ENCODE assay signal across 1 cellular context in the genomic region with DNA sequence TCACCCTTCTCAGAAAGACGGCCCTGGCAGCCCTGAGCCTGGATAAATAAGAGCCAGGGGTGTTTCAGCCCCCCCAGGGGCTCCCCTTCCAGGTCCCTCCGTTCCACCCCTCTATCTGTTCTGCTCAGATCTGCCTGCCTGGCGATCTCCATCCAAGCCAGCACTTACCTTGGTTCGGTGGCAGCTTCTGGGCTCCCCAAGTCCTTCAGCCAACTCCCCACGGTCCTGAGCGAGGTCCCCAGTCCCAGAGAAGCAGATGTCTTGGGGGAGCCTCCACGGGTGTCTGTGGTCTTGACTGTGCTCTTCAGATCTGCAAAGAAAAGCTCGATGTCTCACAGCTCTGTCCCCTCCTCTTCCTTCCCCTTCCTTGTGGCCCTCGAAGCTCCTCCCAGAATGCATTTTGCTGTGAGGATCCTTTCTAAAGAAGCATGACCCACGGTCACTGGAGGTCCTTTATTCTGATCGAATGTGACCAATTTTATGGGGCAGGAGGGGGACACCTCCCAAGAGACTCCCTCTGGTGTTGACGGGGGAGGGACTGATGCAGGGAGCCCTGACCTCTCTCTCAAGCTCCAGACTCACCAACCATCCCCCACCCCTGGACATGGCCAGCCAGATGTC.
TF ChIP-seq lines count a peak whose summit lies in the region.

A gene with protein sequence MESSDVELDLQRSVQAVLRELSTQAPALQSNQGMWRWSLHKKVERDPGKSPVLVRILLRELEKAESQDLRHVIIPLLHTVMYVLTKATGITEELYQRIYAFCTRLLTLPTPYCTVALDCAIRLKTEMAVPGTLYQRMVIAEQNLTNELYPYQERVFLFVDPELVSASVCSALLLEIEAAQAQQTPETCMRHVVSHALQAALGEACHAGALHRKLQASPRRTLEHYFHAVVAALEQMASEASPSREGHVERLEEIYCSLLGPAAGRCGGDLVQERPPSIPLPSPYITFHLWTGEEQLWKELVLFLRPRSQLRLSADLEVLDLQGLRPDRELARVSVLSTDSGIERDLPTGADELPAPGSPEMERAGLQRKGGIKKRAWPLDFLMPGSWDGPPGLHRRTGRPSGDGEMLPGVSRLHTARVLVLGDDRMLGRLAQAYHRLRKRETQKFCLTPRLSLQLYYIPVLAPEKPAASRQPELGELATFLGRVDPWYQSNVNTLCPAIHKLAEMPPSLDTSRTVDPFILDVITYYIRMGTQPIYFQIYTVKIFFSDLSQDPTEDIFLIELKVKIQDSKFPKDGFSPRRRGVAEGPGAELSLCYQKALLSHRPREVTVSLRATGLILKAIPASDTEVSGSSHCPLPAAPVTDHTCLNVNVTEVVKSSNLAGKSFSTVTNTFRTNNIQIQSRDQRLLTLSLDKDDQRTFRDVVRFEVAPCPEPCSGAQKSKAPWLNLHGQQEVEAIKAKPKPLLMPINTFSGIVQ (minus strand): TSS at position 314 of the 621 bp plus-strand sequence. CDS start 17,880 bp downstream, outside the sequence.

TF ChIP-seq in GM12878, 131 proteins besides CTCF, POLR2A, EP300 and RAD21 (continued from another document and continues in another):
- TF ChIP-seq, protein P1, sequence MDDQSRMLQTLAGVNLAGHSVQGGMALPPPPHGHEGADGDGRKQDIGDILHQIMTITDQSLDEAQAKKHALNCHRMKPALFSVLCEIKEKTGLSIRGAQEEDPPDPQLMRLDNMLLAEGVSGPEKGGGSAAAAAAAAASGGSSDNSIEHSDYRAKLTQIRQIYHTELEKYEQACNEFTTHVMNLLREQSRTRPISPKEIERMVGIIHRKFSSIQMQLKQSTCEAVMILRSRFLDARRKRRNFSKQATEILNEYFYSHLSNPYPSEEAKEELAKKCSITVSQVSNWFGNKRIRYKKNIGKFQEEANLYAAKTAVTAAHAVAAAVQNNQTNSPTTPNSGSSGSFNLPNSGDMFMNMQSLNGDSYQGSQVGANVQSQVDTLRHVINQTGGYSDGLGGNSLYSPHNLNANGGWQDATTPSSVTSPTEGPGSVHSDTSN (IDR thresholded peaks at IDR 0.05; ENCODE audit: insufficient replicate concordance, low read depth, low read length), result no peak
- TF ChIP-seq TBL1XR1 (IDR thresholded peaks at IDR 0.05; ENCODE audit: low read depth, low read length), result no peak
- no peak for TF ChIP-seq ETV6 (conservative IDR thresholded peaks at IDR 0.05 in 1 of 2, IDR thresholded peaks at IDR 0.05 in 1 of 2; ENCODE audit: borderline replicate concordance in 1 of 2, low read depth in 1 of 2)
- TF ChIP-seq YBX1 (IDR thresholded peaks at IDR 0.05), result no peak
- no peak for TF ChIP-seq NFIC (IDR thresholded peaks at IDR 0.05; ENCODE audit: low read depth, low read length)
- TF ChIP-seq, protein P2, sequence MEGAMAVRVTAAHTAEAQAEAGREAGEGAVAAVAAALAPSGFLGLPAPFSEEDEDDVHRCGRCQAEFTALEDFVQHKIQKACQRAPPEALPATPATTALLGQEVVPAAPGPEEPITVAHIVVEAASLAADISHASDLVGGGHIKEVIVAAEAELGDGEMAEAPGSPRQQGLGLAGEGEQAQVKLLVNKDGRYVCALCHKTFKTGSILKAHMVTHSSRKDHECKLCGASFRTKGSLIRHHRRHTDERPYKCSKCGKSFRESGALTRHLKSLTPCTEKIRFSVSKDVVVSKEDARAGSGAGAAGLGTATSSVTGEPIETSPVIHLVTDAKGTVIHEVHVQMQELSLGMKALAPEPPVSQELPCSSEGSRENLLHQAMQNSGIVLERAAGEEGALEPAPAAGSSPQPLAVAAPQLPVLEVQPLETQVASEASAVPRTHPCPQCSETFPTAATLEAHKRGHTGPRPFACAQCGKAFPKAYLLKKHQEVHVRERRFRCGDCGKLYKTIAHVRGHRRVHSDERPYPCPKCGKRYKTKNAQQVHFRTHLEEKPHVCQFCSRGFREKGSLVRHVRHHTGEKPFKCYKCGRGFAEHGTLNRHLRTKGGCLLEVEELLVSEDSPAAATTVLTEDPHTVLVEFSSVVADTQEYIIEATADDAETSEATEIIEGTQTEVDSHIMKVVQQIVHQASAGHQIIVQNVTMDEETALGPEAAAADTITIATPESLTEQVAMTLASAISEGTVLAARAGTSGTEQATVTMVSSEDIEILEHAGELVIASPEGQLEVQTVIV (IDR thresholded peaks at IDR 0.05; ENCODE audit: borderline replicate concordance, partially characterized antibody), result no peak
- TF ChIP-seq, protein P3, sequence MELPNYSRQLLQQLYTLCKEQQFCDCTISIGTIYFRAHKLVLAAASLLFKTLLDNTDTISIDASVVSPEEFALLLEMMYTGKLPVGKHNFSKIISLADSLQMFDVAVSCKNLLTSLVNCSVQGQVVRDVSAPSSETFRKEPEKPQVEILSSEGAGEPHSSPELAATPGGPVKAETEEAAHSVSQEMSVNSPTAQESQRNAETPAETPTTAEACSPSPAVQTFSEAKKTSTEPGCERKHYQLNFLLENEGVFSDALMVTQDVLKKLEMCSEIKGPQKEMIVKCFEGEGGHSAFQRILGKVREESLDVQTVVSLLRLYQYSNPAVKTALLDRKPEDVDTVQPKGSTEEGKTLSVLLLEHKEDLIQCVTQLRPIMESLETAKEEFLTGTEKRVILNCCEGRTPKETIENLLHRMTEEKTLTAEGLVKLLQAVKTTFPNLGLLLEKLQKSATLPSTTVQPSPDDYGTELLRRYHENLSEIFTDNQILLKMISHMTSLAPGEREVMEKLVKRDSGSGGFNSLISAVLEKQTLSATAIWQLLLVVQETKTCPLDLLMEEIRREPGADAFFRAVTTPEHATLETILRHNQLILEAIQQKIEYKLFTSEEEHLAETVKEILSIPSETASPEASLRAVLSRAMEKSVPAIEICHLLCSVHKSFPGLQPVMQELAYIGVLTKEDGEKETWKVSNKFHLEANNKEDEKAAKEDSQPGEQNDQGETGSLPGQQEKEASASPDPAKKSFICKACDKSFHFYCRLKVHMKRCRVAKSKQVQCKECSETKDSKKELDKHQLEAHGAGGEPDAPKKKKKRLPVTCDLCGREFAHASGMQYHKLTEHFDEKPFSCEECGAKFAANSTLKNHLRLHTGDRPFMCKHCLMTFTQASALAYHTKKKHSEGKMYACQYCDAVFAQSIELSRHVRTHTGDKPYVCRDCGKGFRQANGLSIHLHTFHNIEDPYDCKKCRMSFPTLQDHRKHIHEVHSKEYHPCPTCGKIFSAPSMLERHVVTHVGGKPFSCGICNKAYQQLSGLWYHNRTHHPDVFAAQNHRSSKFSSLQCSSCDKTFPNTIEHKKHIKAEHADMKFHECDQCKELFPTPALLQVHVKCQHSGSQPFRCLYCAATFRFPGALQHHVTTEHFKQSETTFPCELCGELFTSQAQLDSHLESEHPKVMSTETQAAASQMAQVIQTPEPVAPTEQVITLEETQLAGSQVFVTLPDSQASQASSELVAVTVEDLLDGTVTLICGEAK (IDR thresholded peaks at IDR 0.05; ENCODE audit: borderline replicate concordance), result no peak
- TF ChIP-seq JUND (IDR thresholded peaks at IDR 0.05; ENCODE audit: low read depth, low read length), result no peak
- TF ChIP-seq ZNF274 (IDR thresholded peaks at IDR 0.05; ENCODE audit: insufficient read depth, insufficient read length), result no peak
- no peak for TF ChIP-seq ZNF384 (IDR thresholded peaks at IDR 0.05; ENCODE audit: borderline replicate concordance, low read depth, low read length)
- TF ChIP-seq, protein P4, sequence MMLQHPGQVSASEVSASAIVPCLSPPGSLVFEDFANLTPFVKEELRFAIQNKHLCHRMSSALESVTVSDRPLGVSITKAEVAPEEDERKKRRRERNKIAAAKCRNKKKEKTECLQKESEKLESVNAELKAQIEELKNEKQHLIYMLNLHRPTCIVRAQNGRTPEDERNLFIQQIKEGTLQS (IDR thresholded peaks at IDR 0.05; ENCODE audit: borderline replicate concordance, extremely low read depth, low read depth, low read length), result no peak
- TF ChIP-seq IKZF2 (IDR thresholded peaks at IDR 0.05), result no peak
- no peak for TF ChIP-seq CBX3 (IDR thresholded peaks at IDR 0.05; ENCODE audit: borderline replicate concordance, low read depth)
- no peak for TF ChIP-seq NR2C1 (IDR thresholded peaks at IDR 0.05)
- TF ChIP-seq, protein P5, sequence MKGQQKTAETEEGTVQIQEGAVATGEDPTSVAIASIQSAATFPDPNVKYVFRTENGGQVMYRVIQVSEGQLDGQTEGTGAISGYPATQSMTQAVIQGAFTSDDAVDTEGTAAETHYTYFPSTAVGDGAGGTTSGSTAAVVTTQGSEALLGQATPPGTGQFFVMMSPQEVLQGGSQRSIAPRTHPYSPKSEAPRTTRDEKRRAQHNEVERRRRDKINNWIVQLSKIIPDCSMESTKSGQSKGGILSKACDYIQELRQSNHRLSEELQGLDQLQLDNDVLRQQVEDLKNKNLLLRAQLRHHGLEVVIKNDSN (IDR thresholded peaks at IDR 0.05; ENCODE audit: borderline replicate concordance, extremely low read length, insufficient read depth, low read depth, low read length), result no peak
- no peak for TF ChIP-seq GABPA (IDR thresholded peaks at IDR 0.05; ENCODE audit: low read depth)
- TF ChIP-seq SUPT20H (IDR thresholded peaks at IDR 0.05; ENCODE audit: borderline replicate concordance, control insufficient read depth, low read depth, low read length), result no peak
- TF ChIP-seq, protein P6, sequence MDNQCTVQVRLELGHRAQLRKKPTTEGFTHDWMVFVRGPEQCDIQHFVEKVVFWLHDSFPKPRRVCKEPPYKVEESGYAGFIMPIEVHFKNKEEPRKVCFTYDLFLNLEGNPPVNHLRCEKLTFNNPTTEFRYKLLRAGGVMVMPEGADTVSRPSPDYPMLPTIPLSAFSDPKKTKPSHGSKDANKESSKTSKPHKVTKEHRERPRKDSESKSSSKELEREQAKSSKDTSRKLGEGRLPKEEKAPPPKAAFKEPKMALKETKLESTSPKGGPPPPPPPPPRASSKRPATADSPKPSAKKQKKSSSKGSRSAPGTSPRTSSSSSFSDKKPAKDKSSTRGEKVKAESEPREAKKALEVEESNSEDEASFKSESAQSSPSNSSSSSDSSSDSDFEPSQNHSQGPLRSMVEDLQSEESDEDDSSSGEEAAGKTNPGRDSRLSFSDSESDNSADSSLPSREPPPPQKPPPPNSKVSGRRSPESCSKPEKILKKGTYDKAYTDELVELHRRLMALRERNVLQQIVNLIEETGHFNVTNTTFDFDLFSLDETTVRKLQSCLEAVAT (IDR thresholded peaks at IDR 0.05), result 0 out of 2 replicates have a peak, but pooled peaks have one; percentile 51
- no peak for TF ChIP-seq FOXK2 (IDR thresholded peaks at IDR 0.05)
- TF ChIP-seq PAX8 (IDR thresholded peaks at IDR 0.05), result no peak
- peak; percentile 35; the same call in 1 of the 2 replicates for TF ChIP-seq CREB1 (IDR thresholded peaks at IDR 0.05; ENCODE audit: low read depth)
- no peak for TF ChIP-seq GATAD2B (conservative IDR thresholded peaks at IDR 0.05; ENCODE audit: low read depth)
- TF ChIP-seq CBX5 (IDR thresholded peaks at IDR 0.05; ENCODE audit: low read depth), result no peak
- no peak for TF ChIP-seq ZNF622 (IDR thresholded peaks at IDR 0.05)
- no peak; the same call in 1 of the 2 replicates for TF ChIP-seq HCFC1 (IDR thresholded peaks at IDR 0.05; ENCODE audit: low read length)
- TF ChIP-seq, protein P7, sequence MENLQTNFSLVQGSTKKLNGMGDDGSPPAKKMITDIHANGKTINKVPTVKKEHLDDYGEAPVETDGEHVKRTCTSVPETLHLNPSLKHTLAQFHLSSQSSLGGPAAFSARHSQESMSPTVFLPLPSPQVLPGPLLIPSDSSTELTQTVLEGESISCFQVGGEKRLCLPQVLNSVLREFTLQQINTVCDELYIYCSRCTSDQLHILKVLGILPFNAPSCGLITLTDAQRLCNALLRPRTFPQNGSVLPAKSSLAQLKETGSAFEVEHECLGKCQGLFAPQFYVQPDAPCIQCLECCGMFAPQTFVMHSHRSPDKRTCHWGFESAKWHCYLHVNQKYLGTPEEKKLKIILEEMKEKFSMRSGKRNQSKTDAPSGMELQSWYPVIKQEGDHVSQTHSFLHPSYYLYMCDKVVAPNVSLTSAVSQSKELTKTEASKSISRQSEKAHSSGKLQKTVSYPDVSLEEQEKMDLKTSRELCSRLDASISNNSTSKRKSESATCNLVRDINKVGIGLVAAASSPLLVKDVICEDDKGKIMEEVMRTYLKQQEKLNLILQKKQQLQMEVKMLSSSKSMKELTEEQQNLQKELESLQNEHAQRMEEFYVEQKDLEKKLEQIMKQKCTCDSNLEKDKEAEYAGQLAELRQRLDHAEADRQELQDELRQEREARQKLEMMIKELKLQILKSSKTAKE (IDR thresholded peaks at IDR 0.05; ENCODE audit: low read depth, poor library complexity, severe bottlenecking), result peak; percentile 36
- TF ChIP-seq, protein P8, sequence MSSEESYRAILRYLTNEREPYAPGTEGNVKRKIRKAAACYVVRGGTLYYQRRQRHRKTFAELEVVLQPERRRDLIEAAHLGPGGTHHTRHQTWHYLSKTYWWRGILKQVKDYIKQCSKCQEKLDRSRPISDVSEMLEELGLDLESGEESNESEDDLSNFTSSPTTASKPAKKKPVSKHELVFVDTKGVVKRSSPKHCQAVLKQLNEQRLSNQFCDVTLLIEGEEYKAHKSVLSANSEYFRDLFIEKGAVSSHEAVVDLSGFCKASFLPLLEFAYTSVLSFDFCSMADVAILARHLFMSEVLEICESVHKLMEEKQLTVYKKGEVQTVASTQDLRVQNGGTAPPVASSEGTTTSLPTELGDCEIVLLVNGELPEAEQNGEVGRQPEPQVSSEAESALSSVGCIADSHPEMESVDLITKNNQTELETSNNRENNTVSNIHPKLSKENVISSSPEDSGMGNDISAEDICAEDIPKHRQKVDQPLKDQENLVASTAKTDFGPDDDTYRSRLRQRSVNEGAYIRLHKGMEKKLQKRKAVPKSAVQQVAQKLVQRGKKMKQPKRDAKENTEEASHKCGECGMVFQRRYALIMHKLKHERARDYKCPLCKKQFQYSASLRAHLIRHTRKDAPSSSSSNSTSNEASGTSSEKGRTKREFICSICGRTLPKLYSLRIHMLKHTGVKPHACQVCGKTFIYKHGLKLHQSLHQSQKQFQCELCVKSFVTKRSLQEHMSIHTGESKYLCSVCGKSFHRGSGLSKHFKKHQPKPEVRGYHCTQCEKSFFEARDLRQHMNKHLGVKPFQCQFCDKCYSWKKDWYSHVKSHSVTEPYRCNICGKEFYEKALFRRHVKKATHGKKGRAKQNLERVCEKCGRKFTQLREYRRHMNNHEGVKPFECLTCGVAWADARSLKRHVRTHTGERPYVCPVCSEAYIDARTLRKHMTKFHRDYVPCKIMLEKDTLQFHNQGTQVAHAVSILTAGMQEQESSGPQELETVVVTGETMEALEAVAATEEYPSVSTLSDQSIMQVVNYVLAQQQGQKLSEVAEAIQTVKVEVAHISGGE (CRISPR knock-in tag; IDR thresholded peaks at IDR 0.05), result no peak
- TF ChIP-seq BCL11A (IDR thresholded peaks at IDR 0.05; ENCODE audit: low read depth, low read length), result no peak
- peak; percentile 29; the same call in 1 of the 2 replicates for TF ChIP-seq NBN (IDR thresholded peaks at IDR 0.05)
- peak; percentile 29; the same call in 1 of the 2 replicates for TF ChIP-seq BACH1 (IDR thresholded peaks at IDR 0.05; ENCODE audit: borderline replicate concordance)
- no peak for TF ChIP-seq LARP7 (IDR thresholded peaks at IDR 0.05)
- no peak for TF ChIP-seq RCOR1 (conservative IDR thresholded peaks at IDR 0.05; ENCODE audit: low read depth, low read length)
- TF ChIP-seq PAX5 (IDR thresholded peaks at IDR 0.05; ENCODE audit: borderline replicate concordance, low read depth, low read length), result no peak
- TF ChIP-seq JUNB (IDR thresholded peaks at IDR 0.05), result no peak
- no peak for TF ChIP-seq SPI1 (IDR thresholded peaks at IDR 0.05; ENCODE audit: borderline replicate concordance, insufficient read depth, low read depth, low read length)
- no peak for TF ChIP-seq KDM1A (IDR thresholded peaks at IDR 0.05; ENCODE audit: borderline replicate concordance)
- no peak for TF ChIP-seq ZNF24 (IDR thresholded peaks at IDR 0.05)
- peak; percentile 56 for TF ChIP-seq CBFB (IDR thresholded peaks at IDR 0.05; ENCODE audit: low read depth)
- no peak for TF ChIP-seq ZBED1 (IDR thresholded peaks at IDR 0.05; ENCODE audit: borderline replicate concordance)
- no peak; the same call in 1 of the 2 replicates for TF ChIP-seq IKZF1 (conservative IDR thresholded peaks at IDR 0.05)
- no peak for TF ChIP-seq MTA2 (IDR thresholded peaks at IDR 0.05; ENCODE audit: low read depth)
- TF ChIP-seq ZSCAN29 (IDR thresholded peaks at IDR 0.05), result no peak
- TF ChIP-seq SMARCA5 (IDR thresholded peaks at IDR 0.05), result no peak
- no peak for TF ChIP-seq CHD4 (IDR thresholded peaks at IDR 0.05)
